In the genomic region with DNA sequence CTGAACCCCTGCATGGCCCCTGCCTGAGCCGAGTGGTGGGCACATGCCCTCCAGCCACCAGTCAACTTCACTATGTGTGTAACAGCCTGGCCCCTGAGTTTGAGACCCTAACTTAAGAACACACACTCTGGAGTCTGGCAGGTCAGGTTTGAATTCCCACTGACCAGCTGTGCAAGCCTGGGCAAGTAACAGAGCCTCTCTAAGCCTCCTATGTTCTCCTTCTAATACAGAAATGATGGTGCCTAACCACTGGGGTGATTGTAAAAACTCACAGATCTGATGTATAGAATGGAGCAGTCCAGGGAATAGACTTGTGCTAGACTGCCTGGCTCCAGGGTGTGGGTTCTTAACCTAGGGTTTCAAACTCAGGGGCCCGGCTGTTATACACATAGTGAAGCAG, we compare ENCODE assay signal across 1 cellular context.
TF ChIP-seq lines count a peak whose summit lies in the region.

No MANE protein-coding gene starts in this region.

TF ChIP-seq in GM12878, 131 proteins besides CTCF, POLR2A, EP300 and RAD21:
- no peak for TF ChIP-seq PKNOX1 (IDR thresholded peaks at IDR 0.05)
- no peak for TF ChIP-seq MAX (IDR thresholded peaks at IDR 0.05; ENCODE audit: low read depth, low read length)
- no peak for TF ChIP-seq IRF4 (IDR thresholded peaks at IDR 0.05; ENCODE audit: low read depth, low read length)
